In the genomic region with DNA sequence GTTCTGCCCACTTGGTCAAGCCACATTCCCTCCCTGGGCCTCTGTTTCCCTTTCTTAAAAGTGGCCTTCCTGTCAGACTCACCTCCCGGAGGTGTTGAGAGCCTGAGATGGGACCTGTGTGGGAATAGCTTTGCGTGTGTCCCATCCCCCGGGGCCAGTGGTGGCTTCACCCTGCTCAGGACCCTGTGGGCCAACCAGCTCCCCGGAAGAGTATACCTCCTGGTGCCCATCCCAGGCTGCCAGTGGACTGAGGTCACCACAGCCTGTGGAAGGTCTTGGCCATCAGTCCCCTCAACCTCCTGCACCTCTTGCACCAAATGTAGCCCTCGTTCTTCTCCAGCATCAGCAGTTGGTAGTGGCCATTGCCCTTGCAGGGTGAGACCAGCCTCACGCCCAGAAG, we compare ENCODE assay signal across 1 cellular context.
TF ChIP-seq lines count a peak whose summit lies in the region.

No MANE protein-coding gene starts in this region.

TF ChIP-seq in IMR-90, 13 proteins besides CTCF, POLR2A, EP300 and RAD21 (continued from another document):
- TF ChIP-seq RCOR1 (IDR thresholded peaks at IDR 0.05; ENCODE audit: insufficient replicate concordance, low read length) = no peak
- TF ChIP-seq MAZ (IDR thresholded peaks at IDR 0.05; ENCODE audit: borderline replicate concordance, low read depth, low read length) = no peak
- TF ChIP-seq, protein P1, sequence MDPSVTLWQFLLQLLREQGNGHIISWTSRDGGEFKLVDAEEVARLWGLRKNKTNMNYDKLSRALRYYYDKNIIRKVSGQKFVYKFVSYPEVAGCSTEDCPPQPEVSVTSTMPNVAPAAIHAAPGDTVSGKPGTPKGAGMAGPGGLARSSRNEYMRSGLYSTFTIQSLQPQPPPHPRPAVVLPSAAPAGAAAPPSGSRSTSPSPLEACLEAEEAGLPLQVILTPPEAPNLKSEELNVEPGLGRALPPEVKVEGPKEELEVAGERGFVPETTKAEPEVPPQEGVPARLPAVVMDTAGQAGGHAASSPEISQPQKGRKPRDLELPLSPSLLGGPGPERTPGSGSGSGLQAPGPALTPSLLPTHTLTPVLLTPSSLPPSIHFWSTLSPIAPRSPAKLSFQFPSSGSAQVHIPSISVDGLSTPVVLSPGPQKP (IDR thresholded peaks at IDR 0.05; ENCODE audit: borderline replicate concordance, low read depth, low read length) = no peak
- TF ChIP-seq MAFK (IDR thresholded peaks at IDR 0.05; ENCODE audit: low read depth, low read length) = no peak
- TF ChIP-seq FOS (IDR thresholded peaks at IDR 0.05; ENCODE audit: low read depth, low read length) = no peak
- no peak for TF ChIP-seq SMC3 (IDR thresholded peaks at IDR 0.05; ENCODE audit: low read depth, low read length)
- no peak for TF ChIP-seq RFX5 (IDR thresholded peaks at IDR 0.05; ENCODE audit: low read depth, low read length)
- no peak for TF ChIP-seq CEBPB (IDR thresholded peaks at IDR 0.05; ENCODE audit: low read depth, low read length)
- no peak for TF ChIP-seq NFE2L2 (IDR thresholded peaks at IDR 0.05; ENCODE audit: low read depth, low read length)
- TF ChIP-seq, protein P2, sequence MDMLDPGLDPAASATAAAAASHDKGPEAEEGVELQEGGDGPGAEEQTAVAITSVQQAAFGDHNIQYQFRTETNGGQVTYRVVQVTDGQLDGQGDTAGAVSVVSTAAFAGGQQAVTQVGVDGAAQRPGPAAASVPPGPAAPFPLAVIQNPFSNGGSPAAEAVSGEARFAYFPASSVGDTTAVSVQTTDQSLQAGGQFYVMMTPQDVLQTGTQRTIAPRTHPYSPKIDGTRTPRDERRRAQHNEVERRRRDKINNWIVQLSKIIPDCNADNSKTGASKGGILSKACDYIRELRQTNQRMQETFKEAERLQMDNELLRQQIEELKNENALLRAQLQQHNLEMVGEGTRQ (IDR thresholded peaks at IDR 0.05; ENCODE audit: low read depth, low read length) = no peak
- no peak for TF ChIP-seq MXI1 (IDR thresholded peaks at IDR 0.05; ENCODE audit: borderline replicate concordance, low read depth, low read length)
TF ChIP-seq in IMR-90: peak in this region for 0.
